Comparison of ENCODE assay signal across 27 cellular contexts in genomic region chr1:224731633-224732032, GRCh38.
DNase-seq lines count a peak whose midpoint lies in the region; ATAC-seq, FAIRE-seq and TF ChIP-seq lines count a peak whose summit lies in the region.
"Had no signal": no experiment of that assay in that cellular context is flagged by ENCODE, and none has a peak within 500 bp of the region (broad histone marks: within the 10 kb centered on the region; RNA-seq: fewer than 3 reads in every experiment).

No MANE protein-coding gene starts in this region.

- H3K27ac ChIP-seq in hepatocyte: peak overlapping the region; percentile 88
- H3K27ac ChIP-seq: A549, SJCRH30 had no signal

- H3K36me3 Mint-ChIP-seq in HFFc6 (ENCODE audit: low read depth): peaks cover 30% of the 10 kb centered on the region; the same call in 1 of the 2 replicates
- no peaks in the 10 kb centered on the region for H3K36me3 Mint-ChIP-seq in progenitor cell of endocrine pancreas (ENCODE audit: insufficient read depth)
- no peaks in the 10 kb centered on the region for H3K36me3 Mint-ChIP-seq in activated T-helper 2 cell treated with anti-CD3 and anti-CD28 coated beads, Interferon-gamma antibody, Interleukin-2, Interleukin-4, amounts not matched to agents 10 μg/mL and 5 μg/mL and 100 μg/mL, durations not matched to agents 14 hours and 24 hours and 36 hours (ENCODE audit: low read depth)
- H3K36me3 Mint-ChIP-seq: CD4-positive, alpha-beta memory T cell had no signal

- no peak for DNase-seq in GM12892 (ENCODE audit: insufficient read length)
- DNase-seq in HFFc6: no peak
- DNase-seq in hepatocyte (ENCODE audit: low spot score): no peak
- no peak for DNase-seq in progenitor cell of endocrine pancreas (ENCODE audit: low spot score, unreplicated experiment)
- no peak for DNase-seq in activated T-cell treated with anti-CD3 and anti-CD28 coated beads, Interleukin-2, amount 50 U/mL, for 48 hours
- DNase-seq in activated T-helper 2 cell treated with anti-CD3 and anti-CD28 coated beads, Interferon-gamma antibody, Interleukin-2, Interleukin-4, amounts not matched to agents 10 μg/mL and 5 μg/mL and 100 μg/mL, durations not matched to agents 14 hours and 24 hours and 36 hours (ENCODE audit: low spot score): no peak
- DNase-seq: C1 segment of cervical spinal cord; CD4-positive, alpha-beta memory T cell; COR-L47; GDM1; Kasumi-1; MV-4-11; NCI-H1105; NCI-H146; NCI-H1930; NCI-H2107; NCI-H446; NCI-H524 treated with DMSO at 0.1 percent for 48 hours; NCI-H774; SJCRH30 had no signal

- no peaks in the 10 kb centered on the region for H3K79me2 ChIP-seq in hepatocyte

- H3K4me3 Mint-ChIP-seq in HFFc6 (no peak overlapping the region), progenitor cell of endocrine pancreas (ENCODE audit: low read depth) (no peak overlapping the region)
- no peak overlapping the region for H3K4me3 Mint-ChIP-seq in activated T-helper 2 cell treated with anti-CD3 and anti-CD28 coated beads, Interferon-gamma antibody, Interleukin-2, Interleukin-4, amounts not matched to agents 10 μg/mL and 5 μg/mL and 100 μg/mL, durations not matched to agents 14 hours and 24 hours and 36 hours (ENCODE audit: low read depth)
- H3K4me3 Mint-ChIP-seq: CD4-positive, alpha-beta memory T cell had no signal

- peak; percentile 70 for FAIRE-seq in GM12892 (lab: Jason Lieb, UNC)
- FAIRE-seq: A549, GM12878, K562 had no signal

- no peaks in the 10 kb centered on the region for H3K9me2 ChIP-seq in hepatocyte (replicated peaks; ENCODE audit: insufficient read depth)

- H3K27ac Mint-ChIP-seq in HFFc6 (peak overlapping the region; percentile 81), progenitor cell of endocrine pancreas (peak overlapping the region; percentile 6)
- no peak overlapping the region for H3K27ac Mint-ChIP-seq in activated T-helper 2 cell treated with anti-CD3 and anti-CD28 coated beads, Interferon-gamma antibody, Interleukin-2, Interleukin-4, amounts not matched to agents 10 μg/mL and 5 μg/mL and 100 μg/mL, durations not matched to agents 14 hours and 24 hours and 36 hours
- H3K27ac Mint-ChIP-seq: CD4-positive, alpha-beta memory T cell had no signal

- H3K36me3 ChIP-seq in hepatocyte (replicated peaks; ENCODE audit: insufficient read depth, low read depth): no peaks in the 10 kb centered on the region
- H3K36me3 ChIP-seq: SJCRH30 had no signal

- intact Hi-C loops in activated T-helper 2 cell treated with anti-CD3 and anti-CD28 coated beads, Interferon-gamma antibody, Interleukin-2, Interleukin-4, amounts not matched to agents 10 μg/mL and 5 μg/mL and 100 μg/mL, durations not matched to agents 14 hours and 24 hours and 36 hours (cut with micrococcal nuclease): no loop called here

- no peak for TF ChIP-seq CTCF in HFFc6 (IDR thresholded peaks at IDR 0.05)
- no peak for TF ChIP-seq CTCF in hepatocyte (IDR thresholded peaks at IDR 0.05; ENCODE audit: poor library complexity)
- no peak for TF ChIP-seq CTCF in progenitor cell of endocrine pancreas (IDR thresholded peaks at IDR 0.05; ENCODE audit: unreplicated experiment)

- H3K4me2 ChIP-seq in hepatocyte: no peak overlapping the region
- H3K4me2 ChIP-seq: A549 had no signal

- no peak for TF ChIP-seq POLR2A in GM12892 (IDR thresholded peaks at IDR 0.05; ENCODE audit: low read depth, low read length)

- H3K9me3 ChIP-seq in hepatocyte (ENCODE audit: low read depth): no peaks in the 10 kb centered on the region
- H3K9me3 ChIP-seq: A549, SJCRH30 had no signal

- peaks cover 66% of the 10 kb centered on the region for H3K4me1 Mint-ChIP-seq in HFFc6 (ENCODE audit: low read depth)
- H3K4me1 Mint-ChIP-seq in progenitor cell of endocrine pancreas (ENCODE audit: low read depth): peaks cover 26% of the 10 kb centered on the region
- peaks cover 8% of the 10 kb centered on the region for H3K4me1 Mint-ChIP-seq in activated T-helper 2 cell treated with anti-CD3 and anti-CD28 coated beads, Interferon-gamma antibody, Interleukin-2, Interleukin-4, amounts not matched to agents 10 μg/mL and 5 μg/mL and 100 μg/mL, durations not matched to agents 14 hours and 24 hours and 36 hours (ENCODE audit: low read depth)

- no peaks in the 10 kb centered on the region for H3K27me3 ChIP-seq in hepatocyte

- no peak for ATAC-seq in HG02938 (IDR thresholded peaks at IDR 0.05; ENCODE audit: unreplicated experiment)
- ATAC-seq: A549, GM12878, HCT116, K562, Right ventricle myocardium inferior, SK-N-SH treated with all-trans-retinoic acid at 6 μM for 48 hours had no signal

- no peak overlapping the region for H2AFZ ChIP-seq in hepatocyte

- no peaks in the 10 kb centered on the region for H4K20me1 ChIP-seq in hepatocyte (ENCODE audit: insufficient read depth, poor library complexity, severe bottlenecking)

- no peak overlapping the region for H3K4me3 ChIP-seq in hepatocyte
- H3K4me3 ChIP-seq: A549, GM12878, K562, SJCRH30 had no signal

- peaks cover 10% of the 10 kb centered on the region for H3K4me1 ChIP-seq in hepatocyte (ENCODE audit: insufficient read depth)
- H3K4me1 ChIP-seq: A549, SJCRH30 had no signal

- H3K27me3 Mint-ChIP-seq in HFFc6 (ENCODE audit: insufficient read depth) (peaks cover 2% of the 10 kb centered on the region), progenitor cell of endocrine pancreas (peaks cover 5% of the 10 kb centered on the region)
- H3K27me3 Mint-ChIP-seq in activated T-helper 2 cell treated with anti-CD3 and anti-CD28 coated beads, Interferon-gamma antibody, Interleukin-2, Interleukin-4, amounts not matched to agents 10 μg/mL and 5 μg/mL and 100 μg/mL, durations not matched to agents 14 hours and 24 hours and 36 hours (ENCODE audit: low read depth): peaks cover 2% of the 10 kb centered on the region

- H3K9me3 Mint-ChIP-seq in HFFc6 (no peaks in the 10 kb centered on the region), progenitor cell of endocrine pancreas (ENCODE audit: low read depth) (no peaks in the 10 kb centered on the region)
- no peaks in the 10 kb centered on the region for H3K9me3 Mint-ChIP-seq in activated T-helper 2 cell treated with anti-CD3 and anti-CD28 coated beads, Interferon-gamma antibody, Interleukin-2, Interleukin-4, amounts not matched to agents 10 μg/mL and 5 μg/mL and 100 μg/mL, durations not matched to agents 14 hours and 24 hours and 36 hours
- H3K9me3 Mint-ChIP-seq: CD4-positive, alpha-beta memory T cell had no signal

- 72% methylated on average over 3 of the region's 3 CpGs for WGBS in hepatocyte (ENCODE audit: low lambda C conversion rate, missing lambda C conversion rate)
